In genomic region chrX:131704136-131704695, GRCh38 we compare ENCODE assay signal across 8 cellular contexts.
DNase-seq lines count a peak whose midpoint lies in the region; ATAC-seq and TF ChIP-seq lines count a peak whose summit lies in the region.

No MANE protein-coding gene starts in this region.

- DNase-seq in NCI-H146 (lab: John Stamatoyannopoulos, UW) (peak; percentile 17), NCI-H146 treated with DMSO at 0.1 percent for 48 hours (lab: John Stamatoyannopoulos, UW; ENCODE audit: unreplicated experiment) (no peak), T follicular helper cell (ENCODE audit: low read depth) (peak; percentile 86), immature natural killer cell (peak; percentile 86 to 90 (median 89)), epidermal melanocyte (ENCODE audit: insufficient read length, low spot score) (no peak), dermis blood vessel endothelial cell (no peak), glutamatergic neuron (no peak)

- H3K9me3 Mint-ChIP-seq in immature natural killer cell = no peaks in the 10 kb centered on the region
- peaks cover 1% of the 10 kb centered on the region for H3K9me3 Mint-ChIP-seq in glutamatergic neuron (ENCODE audit: unreplicated experiment)

- H3K27ac Mint-ChIP-seq in immature natural killer cell = peak overlapping the region in 5 of 6 donors; percentile 66 to 90 (median 84)
- no peak overlapping the region for H3K27ac Mint-ChIP-seq in glutamatergic neuron (ENCODE audit: unreplicated experiment)

- TF ChIP-seq CTCF in glutamatergic neuron (IDR thresholded peaks at IDR 0.05; ENCODE audit: partially characterized antibody, unreplicated experiment) = no peak

- H3K4me3 Mint-ChIP-seq in immature natural killer cell (peak overlapping the region in 4 of 5 donors; percentile 88 to 96 (median 94)), glutamatergic neuron (ENCODE audit: unreplicated experiment) (no peak overlapping the region)

- H3K4me1 Mint-ChIP-seq in immature natural killer cell = peaks cover 6 to 8% of the 10 kb centered on the region in 2 donors
- no peaks in the 10 kb centered on the region for H3K4me1 Mint-ChIP-seq in glutamatergic neuron (ENCODE audit: low read depth, unreplicated experiment)

- peak; percentile 62 for ATAC-seq in HG03025 (IDR thresholded peaks at IDR 0.05; ENCODE audit: low FRiP score, unreplicated experiment)

- H3K36me3 Mint-ChIP-seq in immature natural killer cell = no peaks in the 10 kb centered on the region
- peaks cover 6% of the 10 kb centered on the region for H3K36me3 Mint-ChIP-seq in glutamatergic neuron (ENCODE audit: unreplicated experiment)

- H3K27me3 Mint-ChIP-seq in immature natural killer cell (ENCODE audit: low read depth in 3 of 3) (peaks cover 0 to 14% (median 0%) of the 10 kb centered on the region in 3 donors), glutamatergic neuron (ENCODE audit: unreplicated experiment) (peaks cover 1% of the 10 kb centered on the region)

Comparison
In these comparisons a context has a peak if more than half of its experiments do, and no peak if none do; other contexts are left out.
1. DNase-seq: peak in NCI-H146 (single experiment), T follicular helper cell (single experiment) and immature natural killer cell (3 of 3); none in NCI-H146 treated with DMSO at 0.1 percent for 48 hours (single experiment), epidermal melanocyte (single experiment), dermis blood vessel endothelial cell (single experiment) and glutamatergic neuron (single experiment).